32 cellular contexts compared by ENCODE assay signal in genomic region chr11:58549644-58550043, GRCh38. TPM values are rescaled to one million over a fixed set of nuclear protein-coding genes. Genes with fewer than 3 reads are reported as not detected.
"Had no signal": no experiment of that assay in that cellular context is flagged by ENCODE, and none has a peak within 500 bp of the region (broad histone marks: within the 10 kb centered on the region; RNA-seq: fewer than 3 reads in every experiment).

No MANE protein-coding gene starts in this region.

- H3K27me3 ChIP-seq: brain microvascular endothelial cell, Peyer's patch, SJCRH30 had no signal

- H3K27ac Mint-ChIP-seq: activated CD4-positive, alpha-beta memory T cell treated with anti-CD3 and anti-CD28 coated beads for 36 hours; activated naive CD4-positive, alpha-beta T cell treated with anti-CD3 and anti-CD28 coated beads, Interleukin-2, amount 10 ng/mL, durations not matched to agents 7 days and 5 days; activated naive CD8-positive, alpha-beta T cell treated with anti-CD3 and anti-CD28 coated beads for 36 hours; T-helper 2 cell treated with Interferon-gamma antibody and Interleukin-4, amounts not matched to agents 5 μg/mL and 100 μg/mL, for 36 hours had no signal

- H3K4me3 Mint-ChIP-seq: activated CD4-positive, alpha-beta memory T cell treated with anti-CD3 and anti-CD28 coated beads for 36 hours; activated naive CD4-positive, alpha-beta T cell treated with anti-CD3 and anti-CD28 coated beads, Interleukin-2, amount 10 ng/mL, durations not matched to agents 7 days and 5 days; activated naive CD8-positive, alpha-beta T cell treated with anti-CD3 and anti-CD28 coated beads for 36 hours; T-helper 2 cell treated with Interferon-gamma antibody and Interleukin-4, amounts not matched to agents 5 μg/mL and 100 μg/mL, for 36 hours had no signal

- FAIRE-seq: TTC549 had no signal

- H3K27ac ChIP-seq: brain microvascular endothelial cell, cardiac muscle cell, Peyer's patch, RWPE1, SJCRH30, SK-N-MC had no signal

- H3K9me3 Mint-ChIP-seq: activated CD4-positive, alpha-beta memory T cell treated with anti-CD3 and anti-CD28 coated beads for 36 hours; activated naive CD4-positive, alpha-beta T cell treated with anti-CD3 and anti-CD28 coated beads, Interleukin-2, amount 10 ng/mL, durations not matched to agents 7 days and 5 days; activated naive CD8-positive, alpha-beta T cell treated with anti-CD3 and anti-CD28 coated beads for 36 hours; T-helper 2 cell treated with Interferon-gamma antibody and Interleukin-4, amounts not matched to agents 5 μg/mL and 100 μg/mL, for 36 hours had no signal

- H3K36me3 ChIP-seq: SJCRH30 had no signal

- ATAC-seq: PC-3 had no signal

- H3K9me3 ChIP-seq: Peyer's patch, SJCRH30 had no signal

- H3K4me1 ChIP-seq: Peyer's patch, SJCRH30 had no signal

- H3K4me1 Mint-ChIP-seq: activated naive CD4-positive, alpha-beta T cell treated with anti-CD3 and anti-CD28 coated beads, Interleukin-2, amount 10 ng/mL, durations not matched to agents 7 days and 5 days had no signal

- H3K27me3 Mint-ChIP-seq: activated CD4-positive, alpha-beta memory T cell treated with anti-CD3 and anti-CD28 coated beads for 36 hours; activated naive CD4-positive, alpha-beta T cell treated with anti-CD3 and anti-CD28 coated beads, Interleukin-2, amount 10 ng/mL, durations not matched to agents 7 days and 5 days; activated naive CD8-positive, alpha-beta T cell treated with anti-CD3 and anti-CD28 coated beads for 36 hours had no signal

- DNase-seq: activated CD4-positive, alpha-beta memory T cell treated with anti-CD3 and anti-CD28 coated beads for 36 hours; activated CD4-positive, alpha-beta T cell treated with anti-CD3 and anti-CD28 coated beads, Interleukin-2, amount 50 U/mL, for 1 hour; activated CD8-positive, alpha-beta memory T cell treated with anti-CD3 and anti-CD28 coated beads, Interleukin-2, amount 50 U/mL, for 4 hours; activated effector memory CD4-positive, alpha-beta T cell treated with Interleukin-2 at 50 U/mL for 16 hours; activated naive CD4-positive, alpha-beta T cell treated with anti-CD3 and anti-CD28 coated beads, Interleukin-2, amount 10 ng/mL, durations not matched to agents 7 days and 5 days; activated naive CD8-positive, alpha-beta T cell treated with anti-CD3 and anti-CD28 coated beads for 36 hours; activated T-cell treated with anti-CD3 and anti-CD28 coated beads, Interleukin-2, amount 50 U/mL, for 48 hours; amniotic stem cell; aorta; brain microvascular endothelial cell; Kasumi-1; KG1; MM.1S; MV-4-11; NCI-H1092; NCI-H1436 treated with DMSO at 0.1 percent for 48 hours; NCI-H1694 treated with DMSO at 0.1 percent for 48 hours; NCI-H2029; NCI-H2171; NCI-H510A; NCI-H526; NCI-H748 treated with DMSO at 0.1 percent for 48 hours; NK-92 treated with Interleukin-12 subunit alpha and Interleukin-12 subunit beta, amount 100 ng/mL, for 24 hours; PC-3; Peyer's patch; SHP77; SJCRH30 had no signal

- H3K4me3 ChIP-seq: cardiac muscle cell, Peyer's patch, SJCRH30, SK-N-MC had no signal

RNA-seq across cellular contexts. Expression of gene OR5B21, which starts 41.7 kb away (rescaled TPM):
- total RNA-seq: activated CD4-positive, alpha-beta memory T cell treated with anti-CD3 and anti-CD28 coated beads for 36 hours; activated naive CD8-positive, alpha-beta T cell treated with anti-CD3 and anti-CD28 coated beads for 36 hours; aorta; cardiac muscle cell; PC-3; Peyer's patch; SJCRH30 had no signal
